ENCODE assay signal across 9 cellular contexts in genomic region chr16:1992475-1993292, GRCh38. TPM values are rescaled to one million over a fixed set of nuclear protein-coding genes. Genes with fewer than 3 reads are reported as not detected.
A peak's percentile ranks its signal among the peaks of the same experiment; 100 is the strongest.
DNase-seq lines count a peak whose midpoint lies in the region; ATAC-seq, FAIRE-seq and TF ChIP-seq lines count a peak whose summit lies in the region.
"Had no signal": no experiment of that assay in that cellular context is flagged by ENCODE, and none has a peak within 500 bp of the region (broad histone marks: within the 10 kb centered on the region; RNA-seq: fewer than 3 reads in every experiment).

No MANE protein-coding gene starts in this region.

- no peak for TF ChIP-seq POLR2A in upper lobe of left lung (IDR thresholded peaks at IDR 0.05)

- no peak overlapping the region for H3K18ac ChIP-seq in mesendoderm (ENCODE audit: low read length)

- WGBS in mesendoderm (ENCODE audit: extremely low coverage, insufficient coverage, low lambda C conversion rate) = no CpG with 5 or more reads among the region's 77 CpGs
- WGBS in upper lobe of left lung, 2 donors = 45 to 47% methylated on average over 19 to 51 of the region's 77 CpGs
- 36 to 57% (median 46%) methylated on average over 50 to 77 of the region's 77 CpGs for WGBS in small intestine, 3 donors

- H3K9ac ChIP-seq in colonic mucosa (ENCODE audit: low read depth in 2 of 2, low read length in 2 of 2) = no peak overlapping the region
- H3K9ac ChIP-seq in mesendoderm (ENCODE audit: low read length) = peak overlapping the region; percentile 57

- H3K27ac ChIP-seq in colonic mucosa = no peak overlapping the region
- H3K27ac ChIP-seq in mesendoderm (ENCODE audit: low read depth, low read length) = no peak overlapping the region
- H3K27ac ChIP-seq in upper lobe of left lung = peak overlapping the region in 2 of 4 donors; percentile 52 to 58
- H3K27ac ChIP-seq in small intestine (ENCODE audit: low read depth in 1 of 2, low read length in 1 of 2) = peak overlapping the region in 1 of 2 donors; percentile 48

- H3K79me1 ChIP-seq in mesendoderm (ENCODE audit: low read length) = no peaks in the 10 kb centered on the region

- no peaks in the 10 kb centered on the region for H3K79me2 ChIP-seq in mesendoderm (ENCODE audit: control insufficient read depth, insufficient read depth, low read length)

- H3K4me3 ChIP-seq in colonic mucosa = no peak overlapping the region
- H3K4me3 ChIP-seq in mesendoderm (ENCODE audit: low read length) = no peak overlapping the region
- H3K4me3 ChIP-seq in upper lobe of left lung = peak overlapping the region in 3 of 4 donors; percentile 35 to 51 (median 46)
- no peak overlapping the region for H3K4me3 ChIP-seq in small intestine (ENCODE audit: low read depth in 1 of 2, low read length in 2 of 2)

- H3K56ac ChIP-seq in mesendoderm (ENCODE audit: low read length) = peak overlapping the region; percentile 90

- intact Hi-C loops in Right ventricle myocardium superior (cut with DNase I) = no loop called here
- intact Hi-C loops in cardiac septum (cut with DNase I) = no loop called here
- intact Hi-C loops in colonic mucosa (cut with DNase I) = no loop called here

- FAIRE-seq in small intestine (lab: Jason Lieb, UNC) = no peak

- no peak overlapping the region for H2BK5ac ChIP-seq in mesendoderm (ENCODE audit: low read length)

- no peak for DNase-seq in Right ventricle myocardium superior
- DNase-seq in cardiac septum (ENCODE audit: low spot score) = no peak
- DNase-seq in colonic mucosa = peak; percentile 47
- DNase-seq in mesendoderm = no peak
- DNase-seq in upper lobe of left lung = peak in 1 of 2 donors; percentile 92
- DNase-seq in small intestine = no peak
- no peak for DNase-seq in stimulated activated naive CD4-positive, alpha-beta T cell treated with Interleukin-2 at 50 U/mL for 16 hours (lab: John Stamatoyannopoulos, UW)
- DNase-seq: NCI-H2171 treated with DMSO at 0.1 percent for 48 hours had no signal

- no peak overlapping the region for H3K4ac ChIP-seq in mesendoderm (ENCODE audit: low read depth, low read length)

- TF ChIP-seq CTCF in colonic mucosa (IDR thresholded peaks at IDR 0.05) = no peak
- no peak for TF ChIP-seq CTCF in upper lobe of left lung (IDR thresholded peaks at IDR 0.05)

- H2BK15ac ChIP-seq in mesendoderm (replicated peaks; ENCODE audit: low read depth) = no peak overlapping the region

- ATAC-seq in Right ventricle myocardium superior (ENCODE audit: poor library complexity) (peak; percentile 3), upper lobe of left lung (ENCODE audit: low FRiP score in 2 of 2) (no peak), GM19328 (IDR thresholded peaks at IDR 0.05; ENCODE audit: unreplicated experiment) (no peak)

- H4K5ac ChIP-seq in mesendoderm (ENCODE audit: low read length) = no peak overlapping the region

- peak overlapping the region; percentile 48 for H3K4me2 ChIP-seq in mesendoderm (ENCODE audit: low read length)

- H2AK5ac ChIP-seq in mesendoderm (ENCODE audit: low read length) = no peak overlapping the region

- H3K36me3 ChIP-seq in colonic mucosa = no peaks in the 10 kb centered on the region
- no peaks in the 10 kb centered on the region for H3K36me3 ChIP-seq in mesendoderm (ENCODE audit: control insufficient read depth, insufficient read depth, low read length)
- peaks cover 0 to 11% (median 4%) of the 10 kb centered on the region in 4 donors for H3K36me3 ChIP-seq in upper lobe of left lung
- H3K36me3 ChIP-seq in small intestine (ENCODE audit: control insufficient read depth in 2 of 2, insufficient read depth in 2 of 2, low read length in 2 of 2) = peaks cover 0 to 3% of the 10 kb centered on the region in 2 donors

- H2BK120ac ChIP-seq in mesendoderm (ENCODE audit: low read depth, low read length) = no peak overlapping the region

- peaks cover 23% of the 10 kb centered on the region for H3K27me3 ChIP-seq in colonic mucosa
- H3K27me3 ChIP-seq in mesendoderm (ENCODE audit: insufficient read depth, low read length, poor library complexity) = peaks cover 3% of the 10 kb centered on the region
- peaks cover 0 to 30% (median 21%) of the 10 kb centered on the region in 4 donors for H3K27me3 ChIP-seq in upper lobe of left lung
- H3K27me3 ChIP-seq in small intestine (ENCODE audit: control insufficient read depth in 2 of 2, insufficient read depth in 2 of 2, low read length in 2 of 2) = peaks cover 3 to 15% of the 10 kb centered on the region in 2 donors

- H3K9me3 ChIP-seq in colonic mucosa (no peaks in the 10 kb centered on the region), upper lobe of left lung (peaks cover 0 to 8% (median 2%) of the 10 kb centered on the region in 4 donors), small intestine (ENCODE audit: control insufficient read depth, low read depth) (no peaks in the 10 kb centered on the region)

- H3K4me1 ChIP-seq in colonic mucosa = peaks cover 16% of the 10 kb centered on the region
- H3K4me1 ChIP-seq in mesendoderm (ENCODE audit: control insufficient read depth, low read depth, low read length) = no peaks in the 10 kb centered on the region
- peaks cover 26 to 42% (median 29%) of the 10 kb centered on the region in 4 donors for H3K4me1 ChIP-seq in upper lobe of left lung
- no peaks in the 10 kb centered on the region for H3K4me1 ChIP-seq in small intestine (ENCODE audit: control insufficient read depth in 2 of 2, insufficient read depth in 1 of 2, low read depth in 1 of 2, low read length in 1 of 2)

- no peak for TF ChIP-seq EP300 in upper lobe of left lung (IDR thresholded peaks at IDR 0.05)

- no peak overlapping the region for H3K23ac ChIP-seq in mesendoderm (ENCODE audit: low read length)

- no peak overlapping the region for H4K8ac ChIP-seq in mesendoderm (ENCODE audit: low read depth, low read length)

RNA-seq across cellular contexts. Expression of gene SYNGR3, which starts 2.9 kb away (rescaled TPM):
- total RNA-seq in Right ventricle myocardium superior = 0.32 TPM
- 1.8 TPM for total RNA-seq in cardiac septum
- total RNA-seq in colonic mucosa = 1 to 10 TPM; 1.5 to 1.9 TPM
- polyA plus RNA-seq in mesendoderm (2013, experiment 1 of 2) = 8.9 TPM
- polyA plus RNA-seq in mesendoderm (2013, experiment 2 of 2) = 9.5 TPM
- 1 to 10 TPM in 1 of 6 donors, under 1 TPM in 3, not detected in 2; 0.15 to 1.4 (median 0.34) TPM for total RNA-seq in upper lobe of left lung
- polyA plus RNA-seq in small intestine = 1 to 10 TPM in 2 of 3 donors, under 1 TPM in 1; 0.45 to 5.4 (median 1.1) TPM

RNA-seq across cellular contexts. Expression of gene GFER, which starts 8.7 kb away (rescaled TPM):
- total RNA-seq in Right ventricle myocardium superior (28.3 TPM), cardiac septum (25.5 TPM), colonic mucosa (10 to 100 TPM; 76.6 to 79.5 TPM), upper lobe of left lung (10 to 100 TPM in 5 of 6 donors, 1 to 10 TPM in 1; 5.2 to 40.3 (median 24.7) TPM)
- 46.4 TPM for polyA plus RNA-seq in mesendoderm (2013, experiment 1 of 2)
- 48.0 TPM for polyA plus RNA-seq in mesendoderm (2013, experiment 2 of 2)
- polyA plus RNA-seq in small intestine = 100 to 1,000 TPM in 2 of 3 donors, 10 to 100 TPM in 1; 58.0 to 261 (median 131) TPM

RNA-seq across cellular contexts. Expression of gene NOXO1, which starts 11.4 kb away (rescaled TPM):
- total RNA-seq in Right ventricle myocardium superior (not detected), cardiac septum (not detected), colonic mucosa (10 to 100 TPM; 43.9 to 80.1 TPM), upper lobe of left lung (1 to 10 TPM in 5 of 6 donors, not detected in 1; 2.1 to 5.4 (median 5.0) TPM)
- 0.25 TPM for polyA plus RNA-seq in mesendoderm (2013, experiment 1 of 2)
- 0.39 TPM for polyA plus RNA-seq in mesendoderm (2013, experiment 2 of 2)
- polyA plus RNA-seq in small intestine = 10 to 100 TPM in 2 of 3 donors, 1 to 10 TPM in 1; 5.0 to 30.5 (median 16.5) TPM

RNA-seq across cellular contexts. Expression of gene ZNF598, which starts 16.9 kb away (rescaled TPM):
- total RNA-seq in Right ventricle myocardium superior (17.2 TPM), cardiac septum (21.9 TPM), colonic mucosa (10 to 100 TPM; 45.4 to 64.3 TPM), upper lobe of left lung (10 to 100 TPM; 20.1 to 62.8 (median 41.7) TPM)
- 32.7 TPM for polyA plus RNA-seq in mesendoderm (2013, experiment 1 of 2)
- polyA plus RNA-seq in mesendoderm (2013, experiment 2 of 2) = 32.2 TPM
- polyA plus RNA-seq in small intestine = 10 to 100 TPM; 27.6 to 51.9 (median 31.8) TPM

RNA-seq across cellular contexts. Expression of gene TBL3, which starts 20.8 kb away (rescaled TPM):
- total RNA-seq in Right ventricle myocardium superior (20.3 TPM), cardiac septum (18.3 TPM), colonic mucosa (10 to 100 TPM; 19.4 to 43.1 TPM), upper lobe of left lung (10 to 100 TPM; 22.0 to 51.6 (median 35.0) TPM)
- polyA plus RNA-seq in mesendoderm (2013, experiment 1 of 2) = 29.8 TPM
- 29.2 TPM for polyA plus RNA-seq in mesendoderm (2013, experiment 2 of 2)
- polyA plus RNA-seq in small intestine = 10 to 100 TPM; 45.4 to 49.7 (median 45.8) TPM

Comparison
In these comparisons a context has a peak if more than half of its experiments do, and no peak if none do; other contexts are left out.
1. H3K4me3 ChIP-seq: peak in upper lobe of left lung (3 of 4); none in colonic mucosa (single experiment), mesendoderm (single experiment) and small intestine (0 of 2).
2. RNA of gene NOXO1, which starts 11.4 kb away (total RNA-seq): 43.9 to 80.1 TPM in colonic mucosa; 2.1 to 5.4 TPM in upper lobe of left lung, not detected in cardiac septum (single experiment) and not detected in Right ventricle myocardium superior (single experiment); every median in the first group is over 4 times any median in the second.